28 cellular contexts compared by ENCODE assay signal in the genomic region with DNA sequence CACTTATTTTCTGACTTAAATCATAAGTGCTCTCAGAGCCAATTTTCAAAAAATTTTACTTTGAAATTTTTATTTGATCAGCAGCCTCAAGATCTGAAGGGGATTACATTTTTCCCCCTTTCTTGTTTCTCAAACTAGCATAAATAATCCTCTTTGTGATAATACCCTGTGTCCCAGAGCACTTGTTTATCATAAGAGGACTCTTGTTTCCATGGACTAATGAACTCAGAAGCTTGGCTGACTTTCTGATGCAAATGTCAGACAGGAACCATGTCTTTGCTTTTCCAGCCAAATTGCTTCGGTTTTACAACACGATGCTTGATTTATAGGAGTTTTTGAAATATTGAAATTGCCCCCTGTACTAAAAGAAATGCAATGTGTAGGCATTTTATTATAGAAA.
"Had no signal": no experiment of that assay in that cellular context is flagged by ENCODE, and none has a peak within 500 bp of the region (broad histone marks: within the 10 kb centered on the region; RNA-seq: fewer than 3 reads in every experiment).

No MANE protein-coding gene starts in this region.

- H3K36me3 Mint-ChIP-seq: activated CD8-positive, alpha-beta memory T cell treated with anti-CD3 and anti-CD28 coated beads, Interleukin-2, amount 10 ng/mL, durations not matched to agents 7 days and 5 days; activated naive CD4-positive, alpha-beta T cell treated with anti-CD3 and anti-CD28 coated beads, Interleukin-2, amount 50 U/mL, for 24 hours had no signal

- H3K4me3 ChIP-seq: body of pancreas had no signal

- H3K27ac Mint-ChIP-seq: activated B cell treated with CpG ODN at 0.5 μM for 24 hours; activated CD4-positive, alpha-beta T cell treated with anti-CD3 and anti-CD28 coated beads, Interleukin-2, amount 10 ng/mL, durations not matched to agents 24 days and 14 days; activated CD8-positive, alpha-beta memory T cell treated with anti-CD3 and anti-CD28 coated beads, Interleukin-2, amount 10 ng/mL, durations not matched to agents 7 days and 5 days; activated naive CD4-positive, alpha-beta T cell treated with anti-CD3 and anti-CD28 coated beads, Interleukin-2, amount 50 U/mL, for 24 hours; activated T-cell treated with anti-CD3 and anti-CD28 coated beads, Interleukin-2, amount 50 U/mL, for 24 hours; activated T-helper 1 cell treated with anti-CD3 and anti-CD28 coated beads, Interleukin-12 subunit alpha, Interleukin-12 subunit beta, Interleukin-2, Interleukin-4 antibody, amounts not matched to agents 30 ng/mL and 10 ng/mL and 1 ng/mL, durations not matched to agents 14 hours and 24 hours and 36 hours; T-helper 17 cell had no signal

- ATAC-seq: activated CD8-positive, alpha-beta memory T cell treated with anti-CD3 and anti-CD28 coated beads, Interleukin-2, amount 10 ng/mL, durations not matched to agents 7 days and 5 days; body of pancreas; Panc1; T-helper 17 cell had no signal

- DNase-seq: activated B cell treated with CpG ODN at 0.5 μM for 24 hours; activated CD4-positive, alpha-beta T cell treated with anti-CD3 and anti-CD28 coated beads for 1 hour; activated CD4-positive, alpha-beta T cell treated with anti-CD3 and anti-CD28 coated beads, Interleukin-2, amount 10 ng/mL, durations not matched to agents 24 days and 14 days; activated CD4-positive, alpha-beta T cell treated with anti-CD3 and anti-CD28 coated beads, Interleukin-2, amount 50 U/mL, for 48 hours; activated CD8-positive, alpha-beta memory T cell treated with anti-CD3 and anti-CD28 coated beads, Interleukin-2, amount 10 ng/mL, durations not matched to agents 7 days and 5 days; activated effector memory CD4-positive, alpha-beta T cell treated with Interleukin-2 at 50 U/mL for 16 hours; activated naive CD4-positive, alpha-beta T cell; activated T-cell treated with anti-CD3 and anti-CD28 coated beads, Interleukin-2, amount 50 U/mL, for 24 hours; aorta; body of pancreas; MV-4-11; NCI-H1092 treated with DMSO at 0.1 percent for 48 hours; NCI-H1417 treated with DMSO at 0.1 percent for 48 hours; NCI-H1694; NCI-H2029; NCI-H2107; NCI-H510A treated with DMSO at 0.1 percent for 48 hours; NCI-H774; NK-92 treated with Interleukin-12 subunit alpha and Interleukin-12 subunit beta, amount 100 ng/mL, for 24 hours; OCI-M1; RPMI8226; SHP77 treated with DMSO at 0.1 percent for 48 hours; T-helper 17 cell; T-helper 9 cell had no signal

- H3K4me3 Mint-ChIP-seq: activated B cell treated with CpG ODN at 0.5 μM for 24 hours; activated CD4-positive, alpha-beta T cell treated with anti-CD3 and anti-CD28 coated beads, Interleukin-2, amount 10 ng/mL, durations not matched to agents 24 days and 14 days; activated CD8-positive, alpha-beta memory T cell treated with anti-CD3 and anti-CD28 coated beads, Interleukin-2, amount 10 ng/mL, durations not matched to agents 7 days and 5 days; activated naive CD4-positive, alpha-beta T cell treated with anti-CD3 and anti-CD28 coated beads, Interleukin-2, amount 50 U/mL, for 24 hours; activated T-cell treated with anti-CD3 and anti-CD28 coated beads, Interleukin-2, amount 50 U/mL, for 24 hours; activated T-helper 1 cell treated with anti-CD3 and anti-CD28 coated beads, Interleukin-12 subunit alpha, Interleukin-12 subunit beta, Interleukin-2, Interleukin-4 antibody, amounts not matched to agents 30 ng/mL and 10 ng/mL and 1 ng/mL, durations not matched to agents 14 hours and 24 hours and 36 hours; central memory CD8-positive, alpha-beta T cell; T-helper 17 cell had no signal

- H3K27me3 Mint-ChIP-seq: activated B cell treated with CpG ODN at 0.5 μM for 24 hours; activated CD4-positive, alpha-beta T cell treated with anti-CD3 and anti-CD28 coated beads, Interleukin-2, amount 10 ng/mL, durations not matched to agents 24 days and 14 days; activated CD8-positive, alpha-beta memory T cell treated with anti-CD3 and anti-CD28 coated beads, Interleukin-2, amount 10 ng/mL, durations not matched to agents 7 days and 5 days; activated naive CD4-positive, alpha-beta T cell treated with anti-CD3 and anti-CD28 coated beads, Interleukin-2, amount 50 U/mL, for 24 hours; activated T-cell treated with anti-CD3 and anti-CD28 coated beads, Interleukin-2, amount 50 U/mL, for 24 hours; central memory CD8-positive, alpha-beta T cell; T-helper 17 cell had no signal

- H3K9me3 ChIP-seq: body of pancreas had no signal

- H3K4me1 Mint-ChIP-seq: activated B cell treated with CpG ODN at 0.5 μM for 24 hours; activated CD4-positive, alpha-beta T cell treated with anti-CD3 and anti-CD28 coated beads, Interleukin-2, amount 10 ng/mL, durations not matched to agents 24 days and 14 days; activated CD8-positive, alpha-beta memory T cell treated with anti-CD3 and anti-CD28 coated beads, Interleukin-2, amount 10 ng/mL, durations not matched to agents 7 days and 5 days; activated naive CD4-positive, alpha-beta T cell treated with anti-CD3 and anti-CD28 coated beads, Interleukin-2, amount 50 U/mL, for 24 hours; central memory CD8-positive, alpha-beta T cell; T-helper 17 cell had no signal

- H3K4me1 ChIP-seq: body of pancreas had no signal
